ENCODE assay signal across 10 cellular contexts in the genomic region with DNA sequence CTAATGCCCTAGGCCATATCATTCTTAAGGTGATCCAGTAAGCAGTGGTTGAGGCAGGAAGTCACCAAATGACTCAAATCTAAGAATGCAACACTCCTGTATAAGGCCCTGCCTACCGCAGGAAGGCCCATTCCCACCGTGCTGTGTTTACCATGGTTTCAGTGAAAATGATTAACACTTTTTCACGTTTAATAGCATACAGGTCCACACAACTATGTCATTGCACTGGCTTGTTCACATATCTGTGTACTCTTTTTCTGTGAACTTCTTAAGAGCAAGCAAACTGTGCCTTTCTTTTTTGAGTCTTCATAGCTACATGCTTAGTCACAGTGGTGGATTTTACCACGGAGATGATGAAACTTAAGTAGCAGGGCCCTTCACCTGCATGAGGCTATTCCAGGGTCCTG.
DNase-seq lines count a peak whose midpoint lies in the region; ATAC-seq, FAIRE-seq and TF ChIP-seq lines count a peak whose summit lies in the region.
"Had no signal": no experiment of that assay in that cellular context is flagged by ENCODE, and none has a peak within 500 bp of the region (broad histone marks: within the 10 kb centered on the region; RNA-seq: fewer than 3 reads in every experiment).

No MANE protein-coding gene starts in this region.

- H3K36me3 ChIP-seq in bronchial epithelial cell (ENCODE audit: control insufficient read depth, insufficient read depth, low read length): no peaks in the 10 kb centered on the region

- DNase-seq in GM12865 (ENCODE audit: low read depth): peak; percentile 55
- peak; percentile 3 for DNase-seq in GM20000 (ENCODE audit: low spot score)
- DNase-seq in bronchial epithelial cell (ENCODE audit: low read depth): peak; percentile 97
- no peak for DNase-seq in activated naive CD4-positive, alpha-beta T cell treated with Interleukin-2 at 50 U/mL for 16 hours
- no peak for DNase-seq in NCI-H345 treated with DMSO at 0.1 percent for 48 hours (lab: John Stamatoyannopoulos, UW; ENCODE audit: unreplicated experiment)
- no peak for DNase-seq in activated gamma-delta T cell treated with Interleukin-2 at 50 U/mL for 16 hours
- no peak for DNase-seq in AML-193 (lab: John Stamatoyannopoulos, UW)
- DNase-seq: activated CD4-positive, alpha-beta T cell treated with anti-CD3 and anti-CD28 coated beads, Interleukin-2, amount 50 U/mL, for 48 hours; NCI-H1092 treated with DMSO at 0.1 percent for 48 hours had no signal

- TF ChIP-seq CTCF in GM12865 (IDR thresholded peaks at IDR 0.05; ENCODE audit: insufficient read depth, low read depth, low read length, missing control alignments) (no peak), GM20000 (IDR thresholded peaks at IDR 0.05; ENCODE audit: extremely low read depth, missing control alignments) (no peak), bronchial epithelial cell (IDR thresholded peaks at IDR 0.05; ENCODE audit: insufficient read depth, low read length, severe bottlenecking) (no peak)

- ATAC-seq in HG03378 (IDR thresholded peaks at IDR 0.05; ENCODE audit: unreplicated experiment): peak; percentile 96

- no peaks in the 10 kb centered on the region for H3K27me3 ChIP-seq in bronchial epithelial cell (ENCODE audit: control insufficient read depth, insufficient read depth, low read length)

- FAIRE-seq in bronchial epithelial cell (lab: Jason Lieb, UNC): no peak

- H3K4me3 ChIP-seq in GM12865 (ENCODE audit: low read depth, low read length) (no peak overlapping the region), bronchial epithelial cell (ENCODE audit: low read depth, low read length) (no peak overlapping the region)

Comparison
In these comparisons a context has a peak if more than half of its experiments do, and no peak if none do; other contexts are left out.
1. DNase-seq: peak in GM12865 (single experiment), GM20000 (single experiment) and bronchial epithelial cell (single experiment); none in activated naive CD4-positive, alpha-beta T cell treated with Interleukin-2 at 50 U/mL for 16 hours (single experiment), NCI-H345 treated with DMSO at 0.1 percent for 48 hours (single experiment), activated gamma-delta T cell treated with Interleukin-2 at 50 U/mL for 16 hours (single experiment) and AML-193 (0 of 2).